ENCODE assay signal across 8 cellular contexts in the genomic region with DNA sequence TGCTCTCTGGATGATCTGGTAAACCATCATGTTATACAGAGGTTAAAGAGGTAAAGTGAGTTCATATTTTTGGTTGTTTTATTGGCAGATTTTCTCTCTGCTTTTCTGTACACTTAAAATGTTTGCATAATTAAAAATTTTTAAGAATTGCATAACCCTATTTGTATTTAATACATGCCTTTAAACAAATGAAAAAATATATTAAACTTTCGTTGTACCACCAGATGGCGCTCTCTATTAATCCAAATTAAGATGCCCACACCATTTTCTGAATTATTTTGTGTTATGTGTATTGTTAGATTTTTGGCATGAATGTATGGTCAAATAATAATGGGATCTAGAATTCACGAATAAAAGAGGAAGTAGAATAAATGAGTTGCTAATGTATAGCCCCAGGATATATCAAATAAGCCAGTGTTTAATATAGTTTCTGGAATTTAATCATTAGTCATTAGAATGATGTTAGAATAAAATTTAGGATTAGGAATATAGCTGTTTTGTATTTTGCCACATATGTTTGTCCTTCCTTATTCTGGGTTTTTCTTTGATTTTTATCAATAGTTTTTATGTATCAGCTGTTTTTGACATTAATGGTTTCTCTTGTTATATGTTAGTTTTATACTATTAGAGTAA. TPM values are rescaled to one million over a fixed set of nuclear protein-coding genes. Genes with fewer than 3 reads are reported as not detected.
DNase-seq lines count a peak whose midpoint lies in the region; ATAC-seq, FAIRE-seq and TF ChIP-seq lines count a peak whose summit lies in the region.

No MANE protein-coding gene starts in this region.

- peaks cover 4 to 9% of the 10 kb centered on the region in 2 donors for H3K36me3 Mint-ChIP-seq in CD4-positive, alpha-beta memory T cell

- H3K9me3 Mint-ChIP-seq in CD4-positive, alpha-beta memory T cell, result no peaks in the 10 kb centered on the region

- peak overlapping the region in 1 of 7 donors; percentile 23 for H3K27ac Mint-ChIP-seq in CD4-positive, alpha-beta memory T cell

- TF ChIP-seq EP300 in esophagus muscularis mucosa (IDR thresholded peaks at IDR 0.05), result no peak

- H3K4me3 Mint-ChIP-seq in CD4-positive, alpha-beta memory T cell, result no peak overlapping the region

- TF ChIP-seq CTCF in esophagus muscularis mucosa (IDR thresholded peaks at IDR 0.05), result peak; percentile 49 to 71 (median 65)
- peak in 3 of 4 experiments; percentile 67 to 77 (median 70) for TF ChIP-seq CTCF in prostate gland (IDR thresholded peaks at IDR 0.05)
- no peak for TF ChIP-seq CTCF in WERI-Rb-1 (IDR thresholded peaks at IDR 0.05; ENCODE audit: low read depth, low read length)

- no peaks in the 10 kb centered on the region for H3K36me3 ChIP-seq in CD4-positive, alpha-beta memory T cell (ENCODE audit: insufficient read depth, low read length)
- no peaks in the 10 kb centered on the region for H3K36me3 ChIP-seq in esophagus muscularis mucosa
- H3K36me3 ChIP-seq in prostate gland, result no peaks in the 10 kb centered on the region
- H3K36me3 ChIP-seq in WERI-Rb-1, result no peaks in the 10 kb centered on the region

- ATAC-seq in HG03460 (IDR thresholded peaks at IDR 0.05; ENCODE audit: unreplicated experiment), result no peak

- H3K27me3 ChIP-seq in CD4-positive, alpha-beta memory T cell (ENCODE audit: insufficient read depth, low read length), result no peaks in the 10 kb centered on the region
- H3K27me3 ChIP-seq in esophagus muscularis mucosa, result no peaks in the 10 kb centered on the region
- no peaks in the 10 kb centered on the region for H3K27me3 ChIP-seq in prostate gland (replicated peaks; ENCODE audit: insufficient read depth)
- no peaks in the 10 kb centered on the region for H3K27me3 ChIP-seq in WERI-Rb-1 (ENCODE audit: insufficient read depth, low read depth, severe bottlenecking)

- POLR2A ChIA-PET in CD4-positive, alpha-beta memory T cell (lab: Charles Lee; ENCODE audit: partially characterized antibody), result no interaction called here

- TF ChIP-seq POLR2A in esophagus muscularis mucosa (IDR thresholded peaks at IDR 0.05; ENCODE audit: low read depth) (no peak), prostate gland (IDR thresholded peaks at IDR 0.05) (no peak)

- no peak for FAIRE-seq in HTR-8/SVneo (lab: Jason Lieb, UNC)

- intact Hi-C loops in CD4-positive, alpha-beta memory T cell (cut with micrococcal nuclease), result loop anchor here (1.0 kb wide), 3 partner anchors 178 to 307 kb away; no protein-coding TSS in a partner anchor
- intact Hi-C loops in esophagus muscularis mucosa (cut with DNase I), result loop anchor here (2.0 kb wide), 1 partner anchor 178 kb away; no protein-coding TSS in a partner anchor
- intact Hi-C loops in prostate gland (cut with DNase I), result loop anchor here (2.0 to 5.0 kb wide), 2 partner anchors 178 to 251 kb away; a partner anchor contains a TSS

- no peaks in the 10 kb centered on the region for H3K9me3 ChIP-seq in CD4-positive, alpha-beta memory T cell (ENCODE audit: control insufficient read depth in 1 of 2, low read length in 2 of 2)
- H3K9me3 ChIP-seq in esophagus muscularis mucosa, result no peaks in the 10 kb centered on the region
- no peaks in the 10 kb centered on the region for H3K9me3 ChIP-seq in prostate gland
- no peaks in the 10 kb centered on the region for H3K9me3 ChIP-seq in WERI-Rb-1 (ENCODE audit: severe bottlenecking)

- WGBS in esophagus muscularis mucosa, result 0% methylated on average over 3 of the region's 3 CpGs
- 2% methylated on average over 3 of the region's 3 CpGs for WGBS in prostate gland

- H3K4me1 Mint-ChIP-seq in CD4-positive, alpha-beta memory T cell, result peaks cover 39 to 68% (median 53%) of the 10 kb centered on the region in 4 donors

- peak in 4 of 5 donors; percentile 38 to 49 (median 48) for DNase-seq in CD4-positive, alpha-beta memory T cell
- DNase-seq in HTR-8/SVneo (ENCODE audit: insufficient read length, low spot score) (peak; percentile 10), RKO (ENCODE audit: low spot score) (peak; percentile 58), esophagus muscularis mucosa (ENCODE audit: extremely low spot score) (no peak), prostate gland (ENCODE audit: low spot score) (no peak), WERI-Rb-1 (no peak), AG08396 (ENCODE audit: low spot score) (no peak)

- peaks cover 32% of the 10 kb centered on the region for H3K4me1 ChIP-seq in CD4-positive, alpha-beta memory T cell (ENCODE audit: insufficient read depth, low read length)
- H3K4me1 ChIP-seq in esophagus muscularis mucosa (peaks cover 0 to 8% (median 2%) of the 10 kb centered on the region in 4 donors), prostate gland (replicated peaks) (no peaks in the 10 kb centered on the region)

- CTCF ChIA-PET in CD4-positive, alpha-beta memory T cell (lab: Charles Lee; ENCODE audit: partially characterized antibody), result interaction anchor here (0.6 to 6.9 kb wide), 23 partner anchors 9 to 398 kb away, joined by 3 to 149 read pairs (median 6); a partner anchor contains a TSS

- H3K27me3 Mint-ChIP-seq in CD4-positive, alpha-beta memory T cell, result no peaks in the 10 kb centered on the region

- no peak overlapping the region for H3K4me3 ChIP-seq in CD4-positive, alpha-beta memory T cell (ENCODE audit: low read length in 2 of 2)
- no peak overlapping the region for H3K4me3 ChIP-seq in esophagus muscularis mucosa
- H3K4me3 ChIP-seq in prostate gland, result no peak overlapping the region
- H3K4me3 ChIP-seq in WERI-Rb-1 (ENCODE audit: low read depth, low read length), result no peak overlapping the region

- no peak overlapping the region for H3K27ac ChIP-seq in CD4-positive, alpha-beta memory T cell (ENCODE audit: low read depth, low read length)
- H3K27ac ChIP-seq in esophagus muscularis mucosa (replicated peaks in 1 of 4) (no peak overlapping the region), prostate gland (no peak overlapping the region), WERI-Rb-1 (no peak overlapping the region)

RNA-seq across cellular contexts. Expression of a gene that starts 38.9 kb away (rescaled TPM):
- 10 to 100 TPM; 25.5 to 29.7 TPM for total RNA-seq in CD4-positive, alpha-beta memory T cell
- polyA plus RNA-seq in CD4-positive, alpha-beta memory T cell, result 10 to 100 TPM; 27.0 to 38.4 TPM
- total RNA-seq in esophagus muscularis mucosa, result 10 to 100 TPM; 23.7 to 33.1 (median 29.5) TPM
- total RNA-seq in prostate gland, result 10 to 100 TPM; 26.0 to 30.3 TPM

Comparison
In these comparisons a context has a peak if more than half of its experiments do, and no peak if none do; other contexts are left out.
1. DNase-seq: peak in CD4-positive, alpha-beta memory T cell (4 of 5), HTR-8/SVneo (single experiment) and RKO (single experiment); none in esophagus muscularis mucosa (single experiment), prostate gland (single experiment), WERI-Rb-1 (single experiment) and AG08396 (single experiment).